In the genomic region with DNA sequence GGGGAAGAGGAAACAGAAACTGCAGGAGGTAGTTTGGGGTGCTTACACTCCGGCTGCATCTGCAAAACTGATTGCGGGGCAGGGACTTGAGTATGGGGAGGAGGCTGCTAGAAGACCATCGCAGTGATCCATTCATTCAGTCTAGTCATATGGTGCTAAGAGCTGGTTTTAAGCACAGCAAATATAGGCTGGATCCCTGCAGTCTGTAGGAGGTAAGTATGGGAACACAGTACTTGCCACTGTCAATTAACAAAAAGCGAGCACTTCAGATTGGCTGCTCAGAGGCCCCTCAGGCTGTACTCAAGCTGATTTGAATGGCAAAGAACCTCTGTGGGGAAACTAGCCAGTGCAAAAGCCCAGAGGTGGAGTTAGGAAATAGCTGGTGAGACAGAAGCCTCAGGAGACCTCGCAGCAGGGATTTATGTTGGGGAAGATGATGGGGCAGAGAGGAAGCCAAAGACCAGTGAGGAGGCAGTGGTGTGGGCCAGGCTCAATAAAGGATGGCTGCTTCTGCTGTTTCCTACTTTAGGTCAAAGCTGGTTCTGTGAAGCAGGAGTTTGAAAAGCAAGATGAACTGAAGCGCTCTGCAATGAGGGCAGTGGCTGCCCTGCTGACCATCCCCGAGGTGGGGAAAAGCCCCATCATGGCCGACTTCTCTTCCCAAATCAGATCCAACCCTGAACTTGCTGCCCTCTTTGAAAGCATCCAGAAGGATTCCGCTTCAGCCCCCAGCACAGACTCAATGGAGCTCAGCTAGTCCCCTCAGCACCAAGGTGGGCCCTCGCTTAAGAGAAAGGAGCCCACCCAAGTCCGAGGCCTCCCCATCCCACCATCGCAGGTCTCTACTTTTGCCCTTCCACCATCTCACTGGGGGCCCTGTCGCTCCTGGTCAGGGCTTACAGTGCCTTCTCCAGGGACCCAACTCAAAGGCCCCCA, we compare ENCODE assay signal across 15 cellular contexts. TPM values are rescaled to one million over a fixed set of nuclear protein-coding genes. Genes with fewer than 3 reads are reported as not detected.
DNase-seq lines count a peak whose midpoint lies in the region; ATAC-seq and TF ChIP-seq lines count a peak whose summit lies in the region.
"Had no signal": no experiment of that assay in that cellular context is flagged by ENCODE, and none has a peak within 500 bp of the region (broad histone marks: within the 10 kb centered on the region; RNA-seq: fewer than 3 reads in every experiment).

No MANE protein-coding gene starts in this region.

- no peak for ATAC-seq in IMR-90 (ENCODE audit: low read depth)
- peak; percentile 7 for ATAC-seq in activated naive CD8-positive, alpha-beta T cell treated with anti-CD3 and anti-CD28 coated beads, Interleukin-2, amount 50 U/mL, for 24 hours
- ATAC-seq in naive B cell (ENCODE audit: low read depth in 2 of 2) = no peak
- ATAC-seq in HG03457 (IDR thresholded peaks at IDR 0.05; ENCODE audit: unreplicated experiment) = no peak
- ATAC-seq in HG02610 (IDR thresholded peaks at IDR 0.05; ENCODE audit: unreplicated experiment) = no peak
- ATAC-seq in HG03280 (IDR thresholded peaks at IDR 0.05; ENCODE audit: unreplicated experiment) = no peak
- ATAC-seq: activated CD4-positive, CD25-positive, alpha-beta regulatory T cell treated with anti-CD3 and anti-CD28 coated beads, Interleukin-2, amount 50 U/mL, for 24 hours; right cardiac atrium had no signal

- H2BK15ac ChIP-seq in IMR-90 (ENCODE audit: low read depth, low read length) = no peak overlapping the region

- no peak overlapping the region for H3K14ac ChIP-seq in IMR-90 (replicated peaks; ENCODE audit: low read depth, low read length)

- no peak overlapping the region for H2AFZ ChIP-seq in IMR-90 (replicated peaks; ENCODE audit: low read length, poor library complexity)
- H2AFZ ChIP-seq: hepatocyte had no signal

- dilution Hi-C loops in IMR-90 (cut with HindIII; ENCODE audit: low sequenced_read_pairs, unreplicated experiment) = no loop called here

- no peak overlapping the region for H3K4me3 ChIP-seq in IMR-90 (ENCODE audit: insufficient read depth, low read depth, low read length)
- H3K4me3 ChIP-seq: hepatocyte, SK-N-MC had no signal

- peaks cover 64% of the 10 kb centered on the region for H3K36me3 Mint-ChIP-seq in activated naive CD8-positive, alpha-beta T cell treated with anti-CD3 and anti-CD28 coated beads, Interleukin-2, amount 50 U/mL, for 24 hours (ENCODE audit: low read depth)
- H3K36me3 Mint-ChIP-seq in naive B cell = peaks cover 5 to 9% of the 10 kb centered on the region in 2 donors

- no TSS peak for BruUV-seq in IMR-90 (replicated peaks; lab: Mats Ljungman, UMichigan)

- no peak overlapping the region for H3K23ac ChIP-seq in IMR-90 (ENCODE audit: low read depth, low read length)

- H3K27me3 Mint-ChIP-seq in activated naive CD8-positive, alpha-beta T cell treated with anti-CD3 and anti-CD28 coated beads, Interleukin-2, amount 50 U/mL, for 24 hours = no peaks in the 10 kb centered on the region
- no peaks in the 10 kb centered on the region for H3K27me3 Mint-ChIP-seq in naive B cell

- no peaks in the 10 kb centered on the region for H3K9me3 ChIP-seq in IMR-90 (ENCODE audit: control insufficient read depth, insufficient read depth, low read length)

- in situ Hi-C loops in IMR-90 (cut with MboI; ENCODE audit: low sequenced_read_pairs) = no loop called here

- POLR2A ChIA-PET in IMR-90 (lab: Charles Lee; ENCODE audit: unreplicated experiment) = no interaction called here

- peaks cover 56% of the 10 kb centered on the region for H4K20me1 ChIP-seq in IMR-90 (ENCODE audit: insufficient read depth, low read length)

- H3K56ac ChIP-seq in IMR-90 (ENCODE audit: extremely low read depth, insufficient read depth, low read length) = no peak overlapping the region

- peak overlapping the region; percentile 69 for H3K27ac Mint-ChIP-seq in activated naive CD8-positive, alpha-beta T cell treated with anti-CD3 and anti-CD28 coated beads, Interleukin-2, amount 50 U/mL, for 24 hours
- peak overlapping the region in 4 of 6 donors; percentile 21 to 68 (median 54) for H3K27ac Mint-ChIP-seq in naive B cell

- peak; percentile 13 for DNase-seq in activated CD4-positive, alpha-beta T cell treated with anti-CD3 and anti-CD28 coated beads for 48 hours
- DNase-seq in activated CD4-positive, alpha-beta T cell treated with anti-CD3 and anti-CD28 coated beads for 1 hour = no peak
- DNase-seq in IMR-90 (no peak), naive B cell (no peak)
- no peak for DNase-seq in activated naive CD8-positive, alpha-beta T cell treated with anti-CD3 and anti-CD28 coated beads, Interleukin-2, amount 50 U/mL, for 24 hours
- DNase-seq: effector CD8-positive, alpha-beta T cell; HCEC 1CT; NCI-H524 treated with DMSO at 0.1 percent for 48 hours; right cardiac atrium had no signal

- H3K79me1 ChIP-seq in IMR-90 (ENCODE audit: low read depth in 1 of 2, low read length in 2 of 2) = peaks cover 23 to 36% of the 10 kb centered on the region in 2 experiments

- H3K27me3 ChIP-seq in IMR-90 (ENCODE audit: control insufficient read depth, insufficient read depth, low read length) = no peaks in the 10 kb centered on the region
- H3K27me3 ChIP-seq: hepatocyte had no signal

- no peak overlapping the region for H4K5ac ChIP-seq in IMR-90 (ENCODE audit: low read depth, low read length)

- TF ChIP-seq POLR2A in IMR-90 (IDR thresholded peaks at IDR 0.05; ENCODE audit: low read depth, low read length) = peak; percentile 3; the same call in 1 of the 2 replicates

- H3K18ac ChIP-seq in IMR-90 (ENCODE audit: low read depth, low read length) = no peak overlapping the region

- H3K27ac ChIP-seq in IMR-90 (ENCODE audit: insufficient read depth, low read length) = no peak overlapping the region
- H3K27ac ChIP-seq: hepatocyte, SK-N-MC had no signal

- H3K4me1 Mint-ChIP-seq in activated naive CD8-positive, alpha-beta T cell treated with anti-CD3 and anti-CD28 coated beads, Interleukin-2, amount 50 U/mL, for 24 hours = peaks cover 30% of the 10 kb centered on the region
- H3K4me1 Mint-ChIP-seq in naive B cell = peaks cover 7 to 30% (median 9%) of the 10 kb centered on the region in 3 donors

- CTCF ChIA-PET in IMR-90 (lab: Yijun Ruan, JAX) = interaction anchor here (0.6 kb wide), 1 partner anchor 10 kb away, joined by 3 read pairs; no protein-coding TSS in a partner anchor

- H3K4me1 ChIP-seq in IMR-90 (ENCODE audit: control insufficient read depth, insufficient read depth, low read length) = peaks cover 5% of the 10 kb centered on the region

- no peak overlapping the region for H3K4ac ChIP-seq in IMR-90 (ENCODE audit: low read depth, low read length)

- H3K9me1 ChIP-seq in IMR-90 (ENCODE audit: insufficient read depth, low read length) = peaks cover 9% of the 10 kb centered on the region

- H3K36me3 ChIP-seq in IMR-90 (ENCODE audit: control insufficient read depth, insufficient read depth, low read length) = peaks cover 67% of the 10 kb centered on the region

- H4K91ac ChIP-seq in IMR-90 (ENCODE audit: insufficient read depth, low read depth, low read length) = no peak overlapping the region

- H2BK120ac ChIP-seq in IMR-90 (ENCODE audit: low read depth, low read length) = no peak overlapping the region

- H2BK20ac ChIP-seq in IMR-90 (ENCODE audit: low read depth, low read length) = no peak overlapping the region

- TF ChIP-seq CTCF in IMR-90 (conservative IDR thresholded peaks at IDR 0.05; ENCODE audit: low read depth, low read length) = no peak

- H2AK9ac ChIP-seq in IMR-90 (replicated peaks; ENCODE audit: low read depth, low read length, poor library complexity) = no peak overlapping the region

- no peak overlapping the region for H2BK5ac ChIP-seq in IMR-90 (ENCODE audit: low read depth, low read length, poor library complexity, severe bottlenecking)

- intact Hi-C loops in IMR-90 (cut with micrococcal nuclease) = no loop called here

- no peak for TF ChIP-seq RAD21 in IMR-90 (IDR thresholded peaks at IDR 0.05; ENCODE audit: low read length)

- H3K9ac ChIP-seq in IMR-90 (ENCODE audit: low read depth, low read length) = no peak overlapping the region

- WGBS in IMR-90 (ENCODE audit: extremely low coverage in 2 of 2, insufficient read length in 1 of 2), 2 experiments = 88% methylated on average over 5 of the region's 13 CpGs; no CpG with 5 or more reads in 1 of the 2 experiments

- no peak overlapping the region for H3K4me3 Mint-ChIP-seq in activated naive CD8-positive, alpha-beta T cell treated with anti-CD3 and anti-CD28 coated beads, Interleukin-2, amount 50 U/mL, for 24 hours
- no peak overlapping the region for H3K4me3 Mint-ChIP-seq in naive B cell

- H4K8ac ChIP-seq in IMR-90 (ENCODE audit: low read depth in 2 of 2, low read length in 2 of 2) = no peak overlapping the region

- H2AK5ac ChIP-seq in IMR-90 (ENCODE audit: low read depth, low read length) = no peak overlapping the region

- H3K4me2 ChIP-seq in IMR-90 (ENCODE audit: low read depth, low read length) = no peak overlapping the region
- H3K4me2 ChIP-seq: hepatocyte had no signal

- H3K9me3 Mint-ChIP-seq in activated naive CD8-positive, alpha-beta T cell treated with anti-CD3 and anti-CD28 coated beads, Interleukin-2, amount 50 U/mL, for 24 hours = no peaks in the 10 kb centered on the region
- H3K9me3 Mint-ChIP-seq in naive B cell = no peaks in the 10 kb centered on the region

TF ChIP-seq in IMR-90, 13 proteins besides CTCF, POLR2A, EP300 and RAD21 (continues in another document):
- TF ChIP-seq RCOR1 (IDR thresholded peaks at IDR 0.05; ENCODE audit: insufficient replicate concordance, low read length) (no peak), MXI1 (IDR thresholded peaks at IDR 0.05; ENCODE audit: borderline replicate concordance, low read depth, low read length) (no peak), CEBPB (IDR thresholded peaks at IDR 0.05; ENCODE audit: low read depth, low read length) (no peak), CHD1 (IDR thresholded peaks at IDR 0.05; ENCODE audit: low read depth, low read length) (no peak), MAZ (IDR thresholded peaks at IDR 0.05; ENCODE audit: borderline replicate concordance, low read depth, low read length) (no peak), BHLHE40 (IDR thresholded peaks at IDR 0.05; ENCODE audit: low read depth, low read length) (no peak), FOS (IDR thresholded peaks at IDR 0.05; ENCODE audit: low read depth, low read length) (no peak)

RNA-seq across cellular contexts. Expression of a gene that starts 7.9 kb away (rescaled TPM):
- total RNA-seq in IMR-90 (2012; rRNA removed) = 566 and 644 TPM in 2 replicates
- polyA plus RNA-seq in IMR-90 (2012; rRNA removed) = 1,856 and 2,352 TPM in 2 replicates
- polyA plus RNA-seq in IMR-90 (2012; cell fraction: cytosol; rRNA removed) = 1,242 and 1,359 TPM in 2 replicates
- polyA plus RNA-seq in IMR-90 (2012; cell fraction: nucleus; rRNA removed; ENCODE audit: low replicate concordance) = 275 and 638 TPM in 2 replicates
- 1,000 to 10,000 TPM; 1,322 to 3,271 (median 2,987) TPM for polyA plus RNA-seq in naive B cell (ENCODE audit: low read depth in 6 of 6)

RNA-seq across cellular contexts. Expression of a gene that starts 37.0 kb away (rescaled TPM):
- total RNA-seq in IMR-90 (2012; rRNA removed) = 2.5 and 2.9 TPM in 2 replicates
- polyA plus RNA-seq in IMR-90 (2012; rRNA removed) (4.9 and 5.7 TPM in 2 replicates), naive B cell (ENCODE audit: low read depth in 6 of 6) (under 1 TPM in 5 of 6 donors, not detected in 1; 0.12 to 0.61 (median 0.49) TPM)
- 4.3 and 7.4 TPM in 2 replicates for polyA plus RNA-seq in IMR-90 (2012; cell fraction: cytosol; rRNA removed)
- 11.5 and 21.5 TPM in 2 replicates for polyA plus RNA-seq in IMR-90 (2012; cell fraction: nucleus; rRNA removed; ENCODE audit: low replicate concordance)
